Comparison of ENCODE assay signal across 8 cellular contexts in genomic region chr21:46457801-46458314, GRCh38. TPM values are rescaled to one million over a fixed set of nuclear protein-coding genes. Genes with fewer than 3 reads are reported as not detected.
A peak's percentile ranks its signal among the peaks of the same experiment; 100 is the strongest.
DNase-seq lines count a peak whose midpoint lies in the region; ATAC-seq and TF ChIP-seq lines count a peak whose summit lies in the region.

No MANE protein-coding gene starts in this region.

- H3K36me3 ChIP-seq in iPS-15b (ENCODE audit: control insufficient read depth, insufficient read depth, low read length): peaks cover 3% of the 10 kb centered on the region
- H3K36me3 ChIP-seq in gastrocnemius medialis: no peaks in the 10 kb centered on the region

- DNase-seq in AG08396 (ENCODE audit: low spot score) (peak; percentile 58), OCI-M1 (lab: John Stamatoyannopoulos, UW) (peak; percentile 90), astrocyte of the cerebellum (ENCODE audit: low read depth) (no peak), gastrocnemius medialis (peak; percentile 20 to 50), SHP77 treated with DMSO at 0.1 percent for 48 hours (lab: John Stamatoyannopoulos, UW) (no peak)

- peak overlapping the region; percentile 91 for H3K9ac ChIP-seq in iPS-15b (ENCODE audit: low read depth, low read length)

- peak overlapping the region; percentile 87 to 97 (median 94) for H3K27ac ChIP-seq in gastrocnemius medialis

- peak overlapping the region; percentile 73 for H3K4me3 ChIP-seq in astrocyte of the cerebellum (ENCODE audit: low read depth, low read length)
- peak overlapping the region; percentile 82 for H3K4me3 ChIP-seq in iPS-15b (ENCODE audit: low read depth, low read length)
- peak overlapping the region; percentile 70 to 91 (median 84) for H3K4me3 ChIP-seq in gastrocnemius medialis

- TF ChIP-seq POLR2A in GM18505 (IDR thresholded peaks at IDR 0.05; ENCODE audit: borderline replicate concordance, extremely low read depth, insufficient read depth, insufficient read length): no peak
- no peak for TF ChIP-seq POLR2A in gastrocnemius medialis (IDR thresholded peaks at IDR 0.05)

- H3K4me1 ChIP-seq in iPS-15b (ENCODE audit: control insufficient read depth, insufficient read depth, low read length) (peaks cover 5% of the 10 kb centered on the region), gastrocnemius medialis (peaks cover 49 to 63% of the 10 kb centered on the region in 2 donors)

- TF ChIP-seq CTCF in astrocyte of the cerebellum (IDR thresholded peaks at IDR 0.05; ENCODE audit: low read depth, low read length, missing control alignments) (no peak), gastrocnemius medialis (IDR thresholded peaks at IDR 0.05 in 4 of 5, conservative IDR thresholded peaks at IDR 0.05 in 1 of 5) (no peak)

- H3K9me3 ChIP-seq in iPS-15b (ENCODE audit: control insufficient read depth, insufficient read depth, low read length) (no peaks in the 10 kb centered on the region), gastrocnemius medialis (no peaks in the 10 kb centered on the region)

- ATAC-seq in GM18505 (IDR thresholded peaks at IDR 0.05; ENCODE audit: unreplicated experiment) (peak; percentile 16), HG02981 (IDR thresholded peaks at IDR 0.05; ENCODE audit: unreplicated experiment) (peak; percentile 22), gastrocnemius medialis (peak; percentile 12 to 21)

- intact Hi-C loops in gastrocnemius medialis (cut with DNase I; ENCODE audit: low total_unique reads): loop anchor here (1.0 to 5.0 kb wide), 2 partner anchors 110 to 171 kb away; partner anchors contain the start of genes MCM3AP and YBEY

- in situ Hi-C loops in astrocyte of the cerebellum (cut with HindIII; ENCODE audit: low sequenced_read_pairs): no loop called here
- in situ Hi-C loops in gastrocnemius medialis (cut with MboI; ENCODE audit: low sequenced_read_pairs in 4 of 4): no loop called here

- no peaks in the 10 kb centered on the region for H3K27me3 ChIP-seq in iPS-15b (ENCODE audit: control insufficient read depth, insufficient read depth, low read length)
- no peaks in the 10 kb centered on the region for H3K27me3 ChIP-seq in gastrocnemius medialis

RNA-seq across cellular contexts. Expression of gene DIP2A, which starts 0.8 kb away (rescaled TPM):
- total RNA-seq in gastrocnemius medialis: 10 to 100 TPM in 2 of 4 donors, 1 to 10 TPM in 2; 6.3 to 15.5 (median 11.8) TPM

Comparison
In these comparisons a context has a peak if more than half of its experiments do, and no peak if none do; other contexts are left out.
1. DNase-seq: peak in AG08396 (single experiment), OCI-M1 (single experiment) and gastrocnemius medialis (2 of 2); none in astrocyte of the cerebellum (single experiment) and SHP77 treated with DMSO at 0.1 percent for 48 hours (single experiment).
2. Peak in every context shown above with its lines, with median percentiles within 50 percentile points of each other: ATAC-seq and H3K4me3 ChIP-seq.